14 cellular contexts compared by ENCODE assay signal in the genomic region with DNA sequence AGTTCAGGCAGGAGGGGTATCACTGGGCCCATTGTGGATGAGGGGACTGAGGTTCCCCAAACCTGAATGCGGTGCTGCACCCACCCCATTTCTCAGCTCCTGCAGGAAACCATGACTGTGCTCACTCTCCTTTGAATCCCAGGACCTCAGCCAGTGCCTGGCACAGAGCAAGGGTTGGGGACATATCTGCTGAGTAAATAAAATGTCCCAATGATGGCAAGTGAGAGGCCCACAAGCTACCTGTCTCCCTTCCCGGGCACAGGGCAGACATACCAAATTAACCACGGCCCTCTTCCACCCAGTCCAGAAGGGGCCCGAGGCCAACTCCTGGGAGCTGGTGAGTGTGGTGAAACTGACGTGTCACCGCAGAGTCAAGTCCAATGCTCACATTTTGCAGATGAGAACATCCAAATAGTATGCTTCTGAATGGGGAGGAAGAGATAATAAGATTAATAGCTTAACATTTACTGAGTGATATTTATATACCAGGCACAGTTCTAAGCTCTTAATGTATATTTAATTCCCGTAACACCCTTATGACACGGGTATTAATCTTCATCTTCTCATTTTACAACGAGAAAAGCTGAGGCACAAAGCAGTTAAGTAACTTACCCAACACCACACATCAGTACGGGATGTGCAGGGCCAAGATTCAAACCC.
DNase-seq lines count a peak whose midpoint lies in the region; ATAC-seq, FAIRE-seq and TF ChIP-seq lines count a peak whose summit lies in the region.
"Had no signal": no experiment of that assay in that cellular context is flagged by ENCODE, and none has a peak within 500 bp of the region (broad histone marks: within the 10 kb centered on the region; RNA-seq: fewer than 3 reads in every experiment).

No MANE protein-coding gene starts in this region.

- no peak for ATAC-seq in Right ventricle myocardium inferior
- ATAC-seq: stimulated activated effector memory CD8-positive, alpha-beta T cell treated with anti-CD3 and anti-CD28 coated beads, Interleukin-12 subunit alpha, Interleukin-12 subunit beta, amount 100 ng/mL, for 72 hours; T-helper 17 cell had no signal

- no peaks in the 10 kb centered on the region for H3K9me3 ChIP-seq in cardiac muscle cell (ENCODE audit: low read depth)

- no peaks in the 10 kb centered on the region for H3K27me3 ChIP-seq in cardiac muscle cell

- no peaks in the 10 kb centered on the region for H3K36me3 ChIP-seq in cardiac muscle cell

- peaks cover 21% of the 10 kb centered on the region for H3K4me1 ChIP-seq in cardiac muscle cell (ENCODE audit: low read depth)

- DNase-seq in cardiac muscle cell (ENCODE audit: low read depth in 1 of 2, low spot score in 1 of 2) = peak in 1 of 2 donors; percentile 69
- DNase-seq in Right ventricle myocardium inferior (ENCODE audit: missing footprints) = no peak
- peak; percentile 73 for DNase-seq in epithelial cell of esophagus (ENCODE audit: low read depth)
- peak; percentile 55 for DNase-seq in myocyte (ENCODE audit: low read depth)
- no peak for DNase-seq in UCSD-AML1 (lab: John Stamatoyannopoulos, UW; ENCODE audit: unreplicated experiment)
- no peak for DNase-seq in KBM-7
- no peak for DNase-seq in GM12892 (ENCODE audit: insufficient read length)
- DNase-seq in NCI-H2171 (lab: John Stamatoyannopoulos, UW) = no peak
- DNase-seq: H9; NCI-H774; stimulated activated CD4-positive, alpha-beta T cell treated with anti-CD3 and anti-CD28 coated beads, Interleukin-12 subunit alpha, Interleukin-12 subunit beta, amount 100 ng/mL, for 4 hours; T-helper 17 cell had no signal

- FAIRE-seq in GM12892 (lab: Jason Lieb, UNC) = no peak
- FAIRE-seq: A204.1 had no signal

- H3K27ac ChIP-seq in cardiac muscle cell = peak overlapping the region; percentile 50

- in situ Hi-C loops in KBM-7 (cut with MboI; ENCODE audit: low pct_unique_long_range_greater_than_20kb, low sequenced_read_pairs) = no loop called here

- intact Hi-C loops in Right ventricle myocardium inferior (cut with DNase I) = no loop called here

- H3K4me3 ChIP-seq in cardiac muscle cell = no peak overlapping the region
- H3K4me3 ChIP-seq in epithelial cell of esophagus (ENCODE audit: low read length) = no peak overlapping the region

- TF ChIP-seq CTCF in cardiac muscle cell (IDR thresholded peaks at IDR 0.05; ENCODE audit: low read depth, low read length) = no peak
- no peak for TF ChIP-seq CTCF in epithelial cell of esophagus (IDR thresholded peaks at IDR 0.05; ENCODE audit: insufficient read depth, low read depth, low read length, missing control alignments)

- no peak for TF ChIP-seq POLR2A in GM12892 (IDR thresholded peaks at IDR 0.05; ENCODE audit: low read depth, low read length)

Comparison
In these comparisons a context has a peak if more than half of its experiments do, and no peak if none do; other contexts are left out.
1. DNase-seq: peak in epithelial cell of esophagus (single experiment) and myocyte (single experiment); none in Right ventricle myocardium inferior (single experiment), UCSD-AML1 (single experiment), KBM-7 (single experiment), GM12892 (single experiment) and NCI-H2171 (single experiment).